ENCODE assay signal across 1 cellular context in genomic region chr16:15832241-15832640, GRCh38.
TF ChIP-seq lines count a peak whose summit lies in the region.

No MANE protein-coding gene starts in this region.

TF ChIP-seq in K562, 482 proteins besides CTCF, POLR2A, EP300 and RAD21:
- no peak for TF ChIP-seq CHD7 (IDR thresholded peaks at IDR 0.05; ENCODE audit: low read depth, low read length)
- TF ChIP-seq ZFP36 (IDR thresholded peaks at IDR 0.05; ENCODE audit: low read depth, low read length, partially characterized antibody), result peak; percentile 47
TF ChIP-seq in K562: peak in this region for 1.
